13 cellular contexts compared by ENCODE assay signal in genomic region chr5:81006955-81007636, GRCh38. TPM values are rescaled to one million over a fixed set of nuclear protein-coding genes. Genes with fewer than 3 reads are reported as not detected.
DNase-seq lines count a peak whose midpoint lies in the region; ATAC-seq and TF ChIP-seq lines count a peak whose summit lies in the region.
"Had no signal": no experiment of that assay in that cellular context is flagged by ENCODE, and none has a peak within 500 bp of the region (broad histone marks: within the 10 kb centered on the region; RNA-seq: fewer than 3 reads in every experiment).

No MANE protein-coding gene starts in this region.

- no peak for TF ChIP-seq POLR2A in right lobe of liver (IDR thresholded peaks at IDR 0.05)

- H3K4me3 ChIP-seq in BLaER1, result no peak overlapping the region
- no peak overlapping the region for H3K4me3 ChIP-seq in mesenchymal stem cell (ENCODE audit: insufficient read depth in 1 of 2, low read depth in 1 of 2, low read length in 2 of 2)
- no peak overlapping the region for H3K4me3 ChIP-seq in right lobe of liver
- H3K4me3 ChIP-seq: HAP-1 had no signal

- DNase-seq in SW480 (ENCODE audit: low spot score), result peak; percentile 26
- peak; percentile 21 for DNase-seq in activated T-cell treated with anti-CD3 and anti-CD28 coated beads for 48 hours (ENCODE audit: low read depth)
- no peak for DNase-seq in mesenchymal stem cell
- no peak for DNase-seq in C1 segment of cervical spinal cord (lab: John Stamatoyannopoulos, UW)
- DNase-seq in right lobe of liver, result no peak
- no peak for DNase-seq in cortex of kidney (lab: John Stamatoyannopoulos, UW)
- no peak for DNase-seq in Calu3
- DNase-seq: amygdala, nephron progenitor cell, trophoblast cell had no signal

- H3K27me3 Mint-ChIP-seq in Calu3 (ENCODE audit: unreplicated experiment), result no peaks in the 10 kb centered on the region

- no peak overlapping the region for H4K91ac ChIP-seq in mesenchymal stem cell (ENCODE audit: low read length)

- CTCF ChIA-PET in Calu3 (lab: Charles Lee), result no interaction called here

- intact Hi-C loops in right lobe of liver (cut with DNase I) (no loop called here), Calu3 (cut with micrococcal nuclease; ENCODE audit: unreplicated experiment) (no loop called here)

- H2BK15ac ChIP-seq in mesenchymal stem cell (ENCODE audit: low read depth, poor library complexity, severe bottlenecking), result no peak overlapping the region

- no peaks in the 10 kb centered on the region for H4K20me1 ChIP-seq in BLaER1

- TF ChIP-seq CTCF in right lobe of liver (IDR thresholded peaks at IDR 0.05), result no peak
- no peak for TF ChIP-seq CTCF in Calu3 (IDR thresholded peaks at IDR 0.05; ENCODE audit: unreplicated experiment)

- H2AK5ac ChIP-seq in mesenchymal stem cell (ENCODE audit: low read length, severe bottlenecking), result no peak overlapping the region

- H2BK5ac ChIP-seq in mesenchymal stem cell (ENCODE audit: low read depth, low read length, poor library complexity, severe bottlenecking), result no peak overlapping the region

- no peaks in the 10 kb centered on the region for H3K36me3 ChIP-seq in BLaER1
- H3K36me3 ChIP-seq in mesenchymal stem cell (ENCODE audit: control insufficient read depth in 1 of 2, insufficient read depth in 2 of 2, low read depth in 1 of 2, low read length in 2 of 2), result no peaks in the 10 kb centered on the region
- H3K36me3 ChIP-seq in right lobe of liver, result no peaks in the 10 kb centered on the region
- H3K36me3 ChIP-seq: HAP-1 had no signal

- no peaks in the 10 kb centered on the region for H3K9me3 ChIP-seq in BLaER1
- H3K9me3 ChIP-seq in mesenchymal stem cell (ENCODE audit: control insufficient read depth, low read length), result no peaks in the 10 kb centered on the region
- no peaks in the 10 kb centered on the region for H3K9me3 ChIP-seq in right lobe of liver
- H3K9me3 ChIP-seq: HAP-1 had no signal

- H3K4me1 Mint-ChIP-seq in Calu3 (ENCODE audit: low read depth, unreplicated experiment), result peaks cover 13% of the 10 kb centered on the region
- H3K4me1 Mint-ChIP-seq: nephron progenitor cell had no signal

- no TSS peak for BruUV-seq in Calu3 (replicated peaks; lab: Mats Ljungman, UMichigan)

- H3K9ac ChIP-seq in BLaER1, result no peak overlapping the region
- H3K9ac ChIP-seq in mesenchymal stem cell (ENCODE audit: low read length), result no peak overlapping the region

- H2AFZ ChIP-seq in mesenchymal stem cell (ENCODE audit: low read depth, low read length), result no peak overlapping the region

- no peak overlapping the region for H3K23ac ChIP-seq in mesenchymal stem cell (ENCODE audit: low read length in 2 of 2)

- WGBS in mesenchymal stem cell, result 93% methylated on average over 3 of the region's 7 CpGs
- 53% methylated on average over 6 of the region's 7 CpGs for WGBS in right lobe of liver (ENCODE audit: insufficient coverage, low coverage, low lambda C conversion rate, missing lambda C conversion rate)

- no peaks in the 10 kb centered on the region for H3K9me3 Mint-ChIP-seq in Calu3 (ENCODE audit: low read depth, unreplicated experiment)
- H3K9me3 Mint-ChIP-seq: nephron progenitor cell had no signal

- ATAC-seq in right lobe of liver, result no peak

- no peak overlapping the region for H3K4me3 Mint-ChIP-seq in Calu3 (ENCODE audit: low read depth, unreplicated experiment)
- H3K4me3 Mint-ChIP-seq: nephron progenitor cell had no signal

- no peak overlapping the region for H4K8ac ChIP-seq in mesenchymal stem cell (ENCODE audit: low read length)

- no peak overlapping the region for H3K27ac Mint-ChIP-seq in Calu3 (ENCODE audit: unreplicated experiment)
- H3K27ac Mint-ChIP-seq: nephron progenitor cell had no signal

- H3K27me3 ChIP-seq in BLaER1, result no peaks in the 10 kb centered on the region
- H3K27me3 ChIP-seq in mesenchymal stem cell (ENCODE audit: control insufficient read depth in 1 of 2, insufficient read depth in 1 of 2, low read length in 2 of 2), result peaks cover 0 to 5% of the 10 kb centered on the region in 2 experiments
- no peaks in the 10 kb centered on the region for H3K27me3 ChIP-seq in right lobe of liver

- peak overlapping the region; percentile 11 for H2BK120ac ChIP-seq in mesenchymal stem cell (ENCODE audit: low read depth, low read length)

- H3K14ac ChIP-seq in mesenchymal stem cell (ENCODE audit: low read length in 2 of 2), result no peak overlapping the region

- H3K4ac ChIP-seq in mesenchymal stem cell (ENCODE audit: low read depth in 1 of 2, low read length in 2 of 2), result no peak overlapping the region

- H3K79me1 ChIP-seq in mesenchymal stem cell (replicated peaks; ENCODE audit: low read length, poor library complexity, severe bottlenecking), result no peaks in the 10 kb centered on the region

- peaks cover 20% of the 10 kb centered on the region for H3K4me1 ChIP-seq in BLaER1
- H3K4me1 ChIP-seq in mesenchymal stem cell (ENCODE audit: control insufficient read depth, insufficient read depth, low read depth, low read length), result no peaks in the 10 kb centered on the region
- no peaks in the 10 kb centered on the region for H3K4me1 ChIP-seq in right lobe of liver
- H3K4me1 ChIP-seq: HAP-1 had no signal

- H3K4me2 ChIP-seq in BLaER1 (peak overlapping the region; percentile 84), mesenchymal stem cell (ENCODE audit: low read length, poor library complexity, severe bottlenecking) (no peak overlapping the region)

- no peaks in the 10 kb centered on the region for H3K36me3 Mint-ChIP-seq in Calu3 (ENCODE audit: insufficient read depth, unreplicated experiment)

- no peak overlapping the region for H3K27ac ChIP-seq in BLaER1
- H3K27ac ChIP-seq in mesenchymal stem cell (ENCODE audit: low read length, poor library complexity, severe bottlenecking), result no peak overlapping the region
- H3K27ac ChIP-seq in right lobe of liver, result no peak overlapping the region
- H3K27ac ChIP-seq: epithelial cell of prostate had no signal

- no peak overlapping the region for H2BK12ac ChIP-seq in mesenchymal stem cell (ENCODE audit: low read length in 2 of 2)

- no peak overlapping the region for H3K18ac ChIP-seq in mesenchymal stem cell (ENCODE audit: low read depth in 1 of 2, low read length in 2 of 2)

RNA-seq across cellular contexts. Expression of gene RASGRF2, which starts 46.9 kb away (rescaled TPM):
- polyA plus RNA-seq in mesenchymal stem cell (2013, experiment 1 of 2), result 24.9 TPM
- 25.2 TPM for polyA plus RNA-seq in mesenchymal stem cell (2013, experiment 2 of 2)
- total RNA-seq in right lobe of liver (under 1 TPM; 0.20 to 0.61 (median 0.36) TPM), Calu3 (2022) (26.3 and 27.7 TPM in 2 replicates)

Comparison
In these comparisons a context has a peak if more than half of its experiments do, and no peak if none do; other contexts are left out.
1. DNase-seq: peak in SW480 (single experiment) and activated T-cell treated with anti-CD3 and anti-CD28 coated beads for 48 hours (single experiment); none in mesenchymal stem cell (single experiment), C1 segment of cervical spinal cord (0 of 14), right lobe of liver (0 of 3), cortex of kidney (single experiment) and Calu3 (single experiment).
2. RNA of gene RASGRF2, which starts 46.9 kb away (total RNA-seq): 26.3 to 27.7 TPM in Calu3; 0.20 to 0.61 TPM in right lobe of liver; every median in the first group is over 10 times any median in the second.